Comparison of ENCODE assay signal across 11 cellular contexts in the genomic region with DNA sequence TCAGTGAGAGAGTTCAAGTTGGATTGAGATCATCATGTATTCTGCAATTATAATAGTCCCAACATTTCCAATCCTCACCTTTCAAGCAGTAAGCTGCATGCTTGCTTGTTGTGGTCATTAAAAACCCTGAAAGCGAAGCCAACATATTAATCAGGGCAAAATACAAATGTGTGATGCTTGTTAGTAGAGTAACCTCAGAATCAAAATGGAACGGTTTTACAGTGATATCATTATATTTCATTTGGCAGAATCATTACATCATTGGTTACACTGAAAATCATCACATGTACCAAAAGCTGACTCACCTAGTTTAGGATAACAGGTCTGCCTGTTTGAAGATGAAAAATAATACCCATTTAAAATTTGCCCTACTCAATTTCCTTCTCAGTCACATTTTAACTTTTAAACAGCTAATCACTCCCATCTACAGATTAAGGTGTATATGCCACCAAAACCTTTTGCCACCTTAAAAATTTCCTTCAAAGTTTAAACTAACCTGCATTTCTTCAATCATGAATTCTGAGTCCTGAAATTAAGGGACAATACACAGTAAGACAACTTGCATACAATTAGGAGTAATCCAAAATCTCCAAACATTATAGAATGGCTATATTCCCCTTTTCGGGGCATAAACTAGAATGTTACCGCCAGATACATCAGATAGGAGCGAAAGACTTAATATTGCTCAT. TPM values are rescaled to one million over a fixed set of nuclear protein-coding genes. Genes with fewer than 3 reads are reported as not detected.
DNase-seq lines count a peak whose midpoint lies in the region; ATAC-seq, FAIRE-seq and TF ChIP-seq lines count a peak whose summit lies in the region.
"Had no signal": no experiment of that assay in that cellular context is flagged by ENCODE, and none has a peak within 500 bp of the region (broad histone marks: within the 10 kb centered on the region; RNA-seq: fewer than 3 reads in every experiment).

No MANE protein-coding gene starts in this region.

- dilution Hi-C loops in keratinocyte (cut with MboI; ENCODE audit: extremely low pct_ligation_motif_present, low sequenced_read_pairs), result no loop called here

- ATAC-seq in activated CD8-positive, alpha-beta T cell treated with anti-CD3 and anti-CD28 coated beads, Interleukin-2, amount 10 ng/mL, durations not matched to agents 7 days and 5 days, result no peak

- H3K4me1 ChIP-seq in BLaER1 treated with 17β-estradiol and CSF1 and Interleukin-3, amounts not matched to agents 10 nM and 100 nM, result peaks cover 18 to 34% (median 30%) of the 10 kb centered on the region in 10 experiments
- peaks cover 21% of the 10 kb centered on the region for H3K4me1 ChIP-seq in keratinocyte (ENCODE audit: control insufficient read depth, extremely low read depth, insufficient read depth, low read length)

- CTCF ChIA-PET in activated CD8-positive, alpha-beta T cell treated with anti-CD3 and anti-CD28 coated beads, Interleukin-2, amount 10 ng/mL, durations not matched to agents 7 days and 5 days (lab: Charles Lee), result interaction anchor here (0.6 to 1.6 kb wide), 3 partner anchors 19 to 435 kb away, joined by 3 to 6 read pairs (median 4); no protein-coding TSS in a partner anchor

- H4K20me1 ChIP-seq in BLaER1 treated with 17β-estradiol and CSF1 and Interleukin-3, amounts not matched to agents 10 nM and 100 nM, result peaks cover 44 to 75% (median 67%) of the 10 kb centered on the region in 11 experiments; a peak in 21 of 22 replicates
- peaks cover 37% of the 10 kb centered on the region for H4K20me1 ChIP-seq in keratinocyte (ENCODE audit: control insufficient read depth, extremely low read depth, insufficient read depth, low read length)

- H3K9me3 ChIP-seq in BLaER1 treated with 17β-estradiol and CSF1 and Interleukin-3, amounts not matched to agents 10 nM and 100 nM (replicated peaks in 1 of 11), result no peaks in the 10 kb centered on the region; a peak in 1 of 22 replicates
- no peaks in the 10 kb centered on the region for H3K9me3 ChIP-seq in keratinocyte (ENCODE audit: control insufficient read depth, low read depth, low read length)
- H3K9me3 ChIP-seq: prostate gland had no signal

- peak overlapping the region; percentile 80 to 97 (median 91) for H3K4me2 ChIP-seq in BLaER1 treated with 17β-estradiol and CSF1 and Interleukin-3, amounts not matched to agents 10 nM and 100 nM
- peak overlapping the region; percentile 86 for H3K4me2 ChIP-seq in keratinocyte (ENCODE audit: control insufficient read depth, extremely low read depth, insufficient read depth, low read depth, low read length)

- no peak for TF ChIP-seq CTCF in HL-60 (IDR thresholded peaks at IDR 0.05; ENCODE audit: insufficient read depth, low read length)
- no peak for TF ChIP-seq CTCF in keratinocyte (optimal IDR thresholded peaks at IDR 0.05 in 1 of 3, IDR thresholded peaks at IDR 0.05 in 1 of 3, conservative IDR thresholded peaks at IDR 0.05 in 1 of 3; ENCODE audit: extremely low read depth in 1 of 3, insufficient read depth in 2 of 3, low read length in 3 of 3)

- no peaks in the 10 kb centered on the region for H3K9me1 ChIP-seq in keratinocyte (ENCODE audit: control insufficient read depth, extremely low read depth, insufficient read depth, low read length)

- peak overlapping the region in 8 of 11 experiments; percentile 15 to 97 (median 92); a peak in 11 of 22 replicates for H3K27ac ChIP-seq in BLaER1 treated with 17β-estradiol and CSF1 and Interleukin-3, amounts not matched to agents 10 nM and 100 nM
- H3K27ac ChIP-seq in HL-60 (replicated peaks) (no peak overlapping the region; the same call in none of the 2 replicates), keratinocyte (ENCODE audit: control insufficient read depth, insufficient read depth, low read length) (peak overlapping the region; percentile 35)
- H3K27ac ChIP-seq: prostate gland had no signal

- H3K79me2 ChIP-seq in keratinocyte (ENCODE audit: control insufficient read depth, insufficient read depth, low read length), result peaks cover 30% of the 10 kb centered on the region

- H3K36me3 Mint-ChIP-seq in activated CD8-positive, alpha-beta T cell treated with anti-CD3 and anti-CD28 coated beads, Interleukin-2, amount 10 ng/mL, durations not matched to agents 7 days and 5 days (ENCODE audit: low read depth), result peaks cover 67% of the 10 kb centered on the region

- H3K4me3 Mint-ChIP-seq in activated CD8-positive, alpha-beta T cell treated with anti-CD3 and anti-CD28 coated beads, Interleukin-2, amount 10 ng/mL, durations not matched to agents 7 days and 5 days, result peak overlapping the region; percentile 89

- no peak overlapping the region for H2AFZ ChIP-seq in keratinocyte (ENCODE audit: control insufficient read depth, low read length)

- H3K27me3 Mint-ChIP-seq in activated CD8-positive, alpha-beta T cell treated with anti-CD3 and anti-CD28 coated beads, Interleukin-2, amount 10 ng/mL, durations not matched to agents 7 days and 5 days (ENCODE audit: low read depth), result no peaks in the 10 kb centered on the region

- peak overlapping the region; percentile 67 for H3K27ac Mint-ChIP-seq in activated CD8-positive, alpha-beta T cell treated with anti-CD3 and anti-CD28 coated beads, Interleukin-2, amount 10 ng/mL, durations not matched to agents 7 days and 5 days

- H3K9me3 Mint-ChIP-seq in activated CD8-positive, alpha-beta T cell treated with anti-CD3 and anti-CD28 coated beads, Interleukin-2, amount 10 ng/mL, durations not matched to agents 7 days and 5 days (ENCODE audit: insufficient read depth), result no peaks in the 10 kb centered on the region

- POLR2A ChIA-PET in activated CD8-positive, alpha-beta T cell treated with anti-CD3 and anti-CD28 coated beads, Interleukin-2, amount 10 ng/mL, durations not matched to agents 7 days and 5 days (lab: Charles Lee), result interaction anchor here (0.7 to 1.7 kb wide), 2 partner anchors 12 to 40 kb away, joined by 3 to 6 read pairs; no protein-coding TSS in a partner anchor

- DNase-seq in HL-60 (ENCODE audit: low read depth in 1 of 2, low spot score in 1 of 2) (peak in 1 of 2 experiments; percentile 78), keratinocyte (ENCODE audit: low read depth, low spot score) (no peak), DMS153 treated with DMSO at 0.1 percent for 48 hours (lab: John Stamatoyannopoulos, UW; ENCODE audit: unreplicated experiment) (no peak), NCI-H510A (lab: John Stamatoyannopoulos, UW) (no peak), NCI-H446 (lab: John Stamatoyannopoulos, UW) (no peak), NCI-H345 (lab: John Stamatoyannopoulos, UW) (no peak)
- DNase-seq in activated CD8-positive, alpha-beta T cell treated with anti-CD3 and anti-CD28 coated beads, Interleukin-2, amount 10 ng/mL, durations not matched to agents 7 days and 5 days, result no peak
- DNase-seq: activated CD4-positive, alpha-beta T cell treated with anti-CD3 and anti-CD28 coated beads, Interleukin-2, amount 50 U/mL, for 1 hour; NCI-H2227 treated with DMSO at 0.1 percent for 48 hours had no signal

- peak overlapping the region in 9 of 10 experiments; percentile 82 to 98 (median 91); a peak in 17 of 20 replicates for H3K4me3 ChIP-seq in BLaER1 treated with 17β-estradiol and CSF1 and Interleukin-3, amounts not matched to agents 10 nM and 100 nM
- peak overlapping the region; percentile 60 for H3K4me3 ChIP-seq in HL-60 (replicated peaks; ENCODE audit: insufficient read depth, low read length)
- peak overlapping the region; percentile 22 to 96 (median 87) for H3K4me3 ChIP-seq in keratinocyte (ENCODE audit: control insufficient read depth in 2 of 3, extremely low read depth in 1 of 3, insufficient read depth in 2 of 3, low read depth in 1 of 3, low read length in 3 of 3)
- H3K4me3 ChIP-seq: prostate gland had no signal

- peak overlapping the region; percentile 76 to 98 (median 93) for H3K9ac ChIP-seq in BLaER1 treated with 17β-estradiol and CSF1 and Interleukin-3, amounts not matched to agents 10 nM and 100 nM
- peak overlapping the region; percentile 99 for H3K9ac ChIP-seq in keratinocyte (ENCODE audit: control insufficient read depth, extremely low read depth, insufficient read depth, low read length)

- H3K27me3 ChIP-seq in BLaER1 treated with 17β-estradiol and CSF1 and Interleukin-3, amounts not matched to agents 10 nM and 100 nM, result no peaks in the 10 kb centered on the region
- no peaks in the 10 kb centered on the region for H3K27me3 ChIP-seq in HL-60 (ENCODE audit: insufficient read depth, poor library complexity, severe bottlenecking)
- H3K27me3 ChIP-seq in keratinocyte (ENCODE audit: control insufficient read depth, extremely low read depth, insufficient read depth, low read length), result no peaks in the 10 kb centered on the region

- peaks cover 55 to 75% (median 64%) of the 10 kb centered on the region in 11 experiments for H3K36me3 ChIP-seq in BLaER1 treated with 17β-estradiol and CSF1 and Interleukin-3, amounts not matched to agents 10 nM and 100 nM
- peaks cover 18 to 43% of the 10 kb centered on the region in 2 experiments for H3K36me3 ChIP-seq in keratinocyte (ENCODE audit: control insufficient read depth in 2 of 2, extremely low read depth in 1 of 2, insufficient read depth in 2 of 2, low read length in 2 of 2)
- H3K36me3 ChIP-seq: prostate gland had no signal

- peaks cover 48% of the 10 kb centered on the region for H3K4me1 Mint-ChIP-seq in activated CD8-positive, alpha-beta T cell treated with anti-CD3 and anti-CD28 coated beads, Interleukin-2, amount 10 ng/mL, durations not matched to agents 7 days and 5 days (ENCODE audit: low read depth)

- FAIRE-seq in keratinocyte (lab: Jason Lieb, UNC), result no peak

RNA-seq across cellular contexts. Expression of gene GAS5, which starts 3.5 kb away (rescaled TPM):
- total RNA-seq in activated CD8-positive, alpha-beta T cell treated with anti-CD3 and anti-CD28 coated beads, Interleukin-2, amount 10 ng/mL, durations not matched to agents 7 days and 5 days, result 100 to 1,000 TPM; 356 to 367 TPM
- polyA plus RNA-seq in keratinocyte, result 738 to 1,196 TPM (median 976 TPM) in 3 replicates
- polyA plus RNA-seq in keratinocyte (2011; ENCODE audit: low read depth), result 755 TPM
- polyA plus RNA-seq in keratinocyte (2011; cell fraction: cytosol; rRNA removed), result 908 and 1,281 TPM in 2 replicates
- polyA plus RNA-seq in keratinocyte (2011; cell fraction: nucleus; rRNA removed), result 734 and 1,049 TPM in 2 replicates
- 585 and 1,725 TPM in 2 replicates for polyA plus RNA-seq in keratinocyte (2012; ENCODE audit: low replicate concordance)
- polyA minus RNA-seq in keratinocyte, result 170 to 566 TPM (median 382 TPM) in 3 replicates
- 168 TPM for polyA minus RNA-seq in keratinocyte (2011; cell fraction: cytosol; rRNA and poly(A)+ RNA removed)
- polyA minus RNA-seq in keratinocyte (2011; cell fraction: nucleus; rRNA and poly(A)+ RNA removed), result 386 and 468 TPM in 2 replicates

RNA-seq across cellular contexts. Expression of gene ZBTB37, which starts 3.9 kb away (rescaled TPM):
- total RNA-seq in activated CD8-positive, alpha-beta T cell treated with anti-CD3 and anti-CD28 coated beads, Interleukin-2, amount 10 ng/mL, durations not matched to agents 7 days and 5 days, result 10 to 100 TPM in 1 of 2 experiments, 1 to 10 TPM in 1; 9.2 to 11.2 TPM
- 1.4 to 1.8 TPM (median 1.7 TPM) in 3 replicates for polyA plus RNA-seq in keratinocyte
- 2.0 TPM for polyA plus RNA-seq in keratinocyte (2011; ENCODE audit: low read depth)
- polyA plus RNA-seq in keratinocyte (2011; cell fraction: cytosol; rRNA removed), result 0.44 and 0.62 TPM in 2 replicates
- 3.5 and 3.9 TPM in 2 replicates for polyA plus RNA-seq in keratinocyte (2011; cell fraction: nucleus; rRNA removed)
- 0.87 and 1.1 TPM in 2 replicates for polyA plus RNA-seq in keratinocyte (2012; ENCODE audit: low replicate concordance)
- 2.4 to 8.0 TPM (median 5.8 TPM) in 3 replicates for polyA minus RNA-seq in keratinocyte
- polyA minus RNA-seq in keratinocyte (2011; cell fraction: cytosol; rRNA and poly(A)+ RNA removed), result 1.5 TPM
- 4.1 and 8.4 TPM in 2 replicates for polyA minus RNA-seq in keratinocyte (2011; cell fraction: nucleus; rRNA and poly(A)+ RNA removed)

RNA-seq across cellular contexts. Expression of gene CENPL, which starts 39.6 kb away (rescaled TPM):
- 10 to 100 TPM; 35.5 to 39.2 TPM for total RNA-seq in activated CD8-positive, alpha-beta T cell treated with anti-CD3 and anti-CD28 coated beads, Interleukin-2, amount 10 ng/mL, durations not matched to agents 7 days and 5 days
- 4.9 to 9.4 TPM (median 7.6 TPM) in 3 replicates for polyA plus RNA-seq in keratinocyte
- 3.0 TPM for polyA plus RNA-seq in keratinocyte (2011; ENCODE audit: low read depth)
- polyA plus RNA-seq in keratinocyte (2011; cell fraction: cytosol; rRNA removed), result 2.7 and 7.4 TPM in 2 replicates
- polyA plus RNA-seq in keratinocyte (2011; cell fraction: nucleus; rRNA removed), result 6.0 and 6.3 TPM in 2 replicates
- 3.2 and 5.6 TPM in 2 replicates for polyA plus RNA-seq in keratinocyte (2012; ENCODE audit: low replicate concordance)
- polyA minus RNA-seq in keratinocyte, result 1.5 to 13.9 TPM (median 3.6 TPM) in 3 replicates
- polyA minus RNA-seq in keratinocyte (2011; cell fraction: cytosol; rRNA and poly(A)+ RNA removed), result 3.8 TPM
- 3.5 and 5.3 TPM in 2 replicates for polyA minus RNA-seq in keratinocyte (2011; cell fraction: nucleus; rRNA and poly(A)+ RNA removed)

RNA-seq across cellular contexts. Expression of gene DARS2, which starts 39.9 kb away (rescaled TPM):
- total RNA-seq in activated CD8-positive, alpha-beta T cell treated with anti-CD3 and anti-CD28 coated beads, Interleukin-2, amount 10 ng/mL, durations not matched to agents 7 days and 5 days, result 10 to 100 TPM; 32.7 to 35.7 TPM
- polyA plus RNA-seq in keratinocyte, result 27.6 to 36.4 TPM (median 33.4 TPM) in 3 replicates
- 5.3 TPM for polyA plus RNA-seq in keratinocyte (2011; ENCODE audit: low read depth)
- 22.3 and 35.9 TPM in 2 replicates for polyA plus RNA-seq in keratinocyte (2011; cell fraction: cytosol; rRNA removed)
- 50.3 and 56.6 TPM in 2 replicates for polyA plus RNA-seq in keratinocyte (2011; cell fraction: nucleus; rRNA removed)
- polyA plus RNA-seq in keratinocyte (2012; ENCODE audit: low replicate concordance), result 9.3 and 21.8 TPM in 2 replicates
- 19.2 to 39.2 TPM (median 36.3 TPM) in 3 replicates for polyA minus RNA-seq in keratinocyte
- polyA minus RNA-seq in keratinocyte (2011; cell fraction: cytosol; rRNA and poly(A)+ RNA removed), result 24.0 TPM
- polyA minus RNA-seq in keratinocyte (2011; cell fraction: nucleus; rRNA and poly(A)+ RNA removed), result 27.5 and 48.5 TPM in 2 replicates

RNA-seq across cellular contexts. Expression of gene SERPINC1, which starts 52.8 kb away (rescaled TPM):
- total RNA-seq in activated CD8-positive, alpha-beta T cell treated with anti-CD3 and anti-CD28 coated beads, Interleukin-2, amount 10 ng/mL, durations not matched to agents 7 days and 5 days, result not detected
- polyA plus RNA-seq in keratinocyte, result 0.14 to 0.26 TPM (median 0.18 TPM) in 3 replicates
- polyA plus RNA-seq in keratinocyte (2011; ENCODE audit: low read depth), result 0.36 TPM
- 0.06 and 0.17 TPM in 2 replicates for polyA plus RNA-seq in keratinocyte (2011; cell fraction: cytosol; rRNA removed)
- 0.59 and 0.72 TPM in 2 replicates for polyA plus RNA-seq in keratinocyte (2011; cell fraction: nucleus; rRNA removed)
- polyA plus RNA-seq in keratinocyte (2012; ENCODE audit: low replicate concordance), result 0.09 and 0.17 TPM in 2 replicates
- polyA minus RNA-seq in keratinocyte, result 0.43 TPM in 1 of 3 replicates, not detected in the others
- polyA minus RNA-seq in keratinocyte (2011; cell fraction: cytosol; rRNA and poly(A)+ RNA removed), result not detected
- 0.54 TPM in 1 of 2 replicates, not detected in the other for polyA minus RNA-seq in keratinocyte (2011; cell fraction: nucleus; rRNA and poly(A)+ RNA removed)
- total RNA-seq: prostate gland had no signal
